1 cellular context compared by ENCODE assay signal in genomic region chr9:99509291-99509826, GRCh38.
TF ChIP-seq lines count a peak whose summit lies in the region.

No MANE protein-coding gene starts in this region.

TF ChIP-seq in GM23338, 12 proteins besides CTCF, POLR2A, EP300 and RAD21 (continued from another document):
- TF ChIP-seq REST (IDR thresholded peaks at IDR 0.05; ENCODE audit: unreplicated experiment) (no peak), ETS1 (IDR thresholded peaks at IDR 0.05) (no peak), CREB1 (CRISPR knock-in tag; IDR thresholded peaks at IDR 0.05; ENCODE audit: low read depth) (no peak), POLR2AphosphoS5 (IDR thresholded peaks at IDR 0.05; ENCODE audit: low read depth) (no peak), JUNB (IDR thresholded peaks at IDR 0.05; ENCODE audit: unreplicated experiment) (no peak)
